In the genomic region with DNA sequence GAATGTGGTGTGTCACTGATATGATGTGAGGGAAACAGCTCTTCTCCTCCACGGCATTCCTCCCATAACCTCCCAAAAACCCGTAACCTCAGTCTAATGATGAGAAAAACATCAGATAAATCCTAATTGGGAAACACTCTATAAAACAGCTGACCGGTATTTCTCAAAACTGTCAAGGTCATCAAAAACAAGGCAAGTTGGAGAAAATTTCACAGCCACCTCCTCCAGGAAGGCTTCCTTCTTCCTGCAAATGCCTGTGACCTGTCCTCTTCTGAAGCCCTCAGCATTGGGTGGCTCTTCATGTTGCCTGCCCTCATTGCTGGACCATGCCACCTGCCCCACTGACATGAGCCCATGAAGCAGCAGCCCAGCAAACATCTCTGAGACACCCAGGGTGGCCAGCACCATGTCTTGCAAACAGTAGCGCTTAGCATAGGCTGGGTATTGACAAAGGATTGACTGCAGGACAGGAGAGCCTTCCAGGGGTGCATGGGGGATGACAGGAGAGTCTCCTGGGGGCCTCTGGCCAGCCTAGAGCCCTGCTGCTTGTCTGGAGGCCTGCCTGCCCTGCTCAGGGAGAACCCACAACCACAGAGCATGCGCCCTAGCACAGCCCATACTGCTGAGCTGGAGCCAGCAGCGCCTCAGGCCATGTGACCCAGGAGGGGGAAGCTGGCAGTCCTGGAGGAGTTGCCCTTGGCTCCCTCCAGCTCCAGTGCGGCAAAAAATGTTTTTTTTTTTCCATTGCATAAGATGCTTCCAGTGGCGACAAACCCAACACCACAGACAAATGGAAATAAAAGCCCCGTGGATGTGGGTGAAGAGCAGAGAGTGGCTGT, we compare ENCODE assay signal across 11 cellular contexts. TPM values are rescaled to one million over a fixed set of nuclear protein-coding genes. Genes with fewer than 3 reads are reported as not detected.
A peak's percentile ranks its signal among the peaks of the same experiment; 100 is the strongest.
DNase-seq lines count a peak whose midpoint lies in the region; ATAC-seq and TF ChIP-seq lines count a peak whose summit lies in the region.
"Had no signal": no experiment of that assay in that cellular context is flagged by ENCODE, and none has a peak within 500 bp of the region (broad histone marks: within the 10 kb centered on the region; RNA-seq: fewer than 3 reads in every experiment).

No MANE protein-coding gene starts in this region.

- no peak for ATAC-seq in WTC11
- ATAC-seq in GM21390 (IDR thresholded peaks at IDR 0.05; ENCODE audit: unreplicated experiment), result no peak
- no peak for ATAC-seq in HG02852 (IDR thresholded peaks at IDR 0.05; ENCODE audit: unreplicated experiment)

- H3K27me3 Mint-ChIP-seq in WTC11 (ENCODE audit: low read depth), result no peaks in the 10 kb centered on the region
- H3K27me3 Mint-ChIP-seq: activated B cell treated with CpG ODN at 0.5 μM for 24 hours had no signal

- H3K27ac ChIP-seq in HUES6 (ENCODE audit: low read depth, low read length), result peak overlapping the region; percentile 19; the same call in 1 of the 2 replicates
- peak overlapping the region; percentile 84 for H3K27ac ChIP-seq in subcutaneous abdominal adipose tissue (ENCODE audit: low read depth, low read length)

- H3K4me3 ChIP-seq in HUES6 (ENCODE audit: low read depth, low read length) (no peak overlapping the region), subcutaneous abdominal adipose tissue (ENCODE audit: low read depth in 1 of 5, low read length in 5 of 5) (no peak overlapping the region)
- H3K4me3 ChIP-seq: breast epithelium had no signal

- TF ChIP-seq CTCF in WTC11 (IDR thresholded peaks at IDR 0.05), result no peak

- CTCF ChIA-PET in WTC11 (lab: Charles Lee), result interaction anchor here (1.1 kb wide), 1 partner anchor 114 kb away, joined by 4 read pairs; no protein-coding TSS in a partner anchor

- H3K27ac Mint-ChIP-seq in WTC11, result peak overlapping the region; percentile 60; the same call in 1 of the 2 replicates
- H3K27ac Mint-ChIP-seq: activated B cell treated with CpG ODN at 0.5 μM for 24 hours had no signal

- H3K9ac ChIP-seq in HUES6 (ENCODE audit: low read length) (no peak overlapping the region), subcutaneous abdominal adipose tissue (ENCODE audit: low read length in 5 of 5) (peak overlapping the region in 2 of 5 donors; percentile 23 to 56)

- peaks cover 39% of the 10 kb centered on the region for H3K4me1 ChIP-seq in HUES6 (ENCODE audit: control insufficient read depth, insufficient read depth, low read length)
- H3K4me1 ChIP-seq in subcutaneous abdominal adipose tissue (ENCODE audit: control insufficient read depth in 5 of 5, insufficient read depth in 5 of 5, low read length in 5 of 5), result peaks cover 7 to 46% (median 41%) of the 10 kb centered on the region in 5 donors
- H3K4me1 ChIP-seq: breast epithelium had no signal

- H3K9me3 ChIP-seq in HUES6 (ENCODE audit: control insufficient read depth, insufficient read depth, low read depth, low read length) (no peaks in the 10 kb centered on the region), subcutaneous abdominal adipose tissue (ENCODE audit: control insufficient read depth in 5 of 5, low read length in 5 of 5) (no peaks in the 10 kb centered on the region)
- H3K9me3 ChIP-seq: breast epithelium had no signal

- H3K36me3 Mint-ChIP-seq in WTC11, result peaks cover 15% of the 10 kb centered on the region

- POLR2A ChIA-PET in WTC11 (lab: Charles Lee), result no interaction called here

- peaks cover 56% of the 10 kb centered on the region for H3K4me1 Mint-ChIP-seq in WTC11

- 0 out of 2 replicates have a peak, but pooled peaks cover 4% of the 10 kb centered on the region for H3K9me3 Mint-ChIP-seq in WTC11
- H3K9me3 Mint-ChIP-seq: activated B cell treated with CpG ODN at 0.5 μM for 24 hours had no signal

- no peak overlapping the region for H3K4me3 Mint-ChIP-seq in WTC11
- H3K4me3 Mint-ChIP-seq: activated B cell treated with CpG ODN at 0.5 μM for 24 hours had no signal

- peaks cover 9% of the 10 kb centered on the region for H3K36me3 ChIP-seq in HUES6 (ENCODE audit: control insufficient read depth, insufficient read depth, low read length)
- H3K36me3 ChIP-seq in subcutaneous abdominal adipose tissue (ENCODE audit: control insufficient read depth in 5 of 5, insufficient read depth in 5 of 5, low read length in 5 of 5), result peaks cover 0 to 5% (median 0%) of the 10 kb centered on the region in 5 donors
- H3K36me3 ChIP-seq: breast epithelium had no signal

- DNase-seq in WTC11 (ENCODE audit: low spot score) (no peak), iris pigment epithelial cell (ENCODE audit: low read depth) (peak; percentile 37), DMS114 treated with DMSO at 0.1 percent for 48 hours (lab: John Stamatoyannopoulos, UW; ENCODE audit: unreplicated experiment) (no peak)
- DNase-seq in activated naive CD4-positive, alpha-beta T cell treated with anti-CD3 and anti-CD28 coated beads, Interleukin-2, amount 50 U/mL, for 16 hours, result no peak
- DNase-seq: activated B cell treated with CpG ODN at 0.5 μM for 24 hours, NCI-H774 had no signal

- H3K27me3 ChIP-seq in HUES6 (ENCODE audit: control insufficient read depth, insufficient read depth, low read length) (no peaks in the 10 kb centered on the region), subcutaneous abdominal adipose tissue (ENCODE audit: control insufficient read depth in 5 of 5, insufficient read depth in 4 of 5, low read length in 5 of 5) (no peaks in the 10 kb centered on the region)
- H3K27me3 ChIP-seq: breast epithelium had no signal

TF ChIP-seq in WTC11, 78 proteins besides CTCF, POLR2A, EP300 and RAD21:
- TF ChIP-seq ERG (CRISPR knock-in tag; IDR thresholded peaks at IDR 0.05) (no peak), USF2 (CRISPR knock-in tag; IDR thresholded peaks at IDR 0.05) (peak; percentile 62)
TF ChIP-seq in WTC11: peak in this region for 1.

RNA-seq across cellular contexts. Expression of gene XXYLT1, which starts 49.7 kb away (rescaled TPM):
- total RNA-seq in WTC11 (2021), result 21.4 to 23.4 TPM (median 22.5 TPM) in 3 replicates
